Comparison of ENCODE assay signal across 8 cellular contexts in the genomic region with DNA sequence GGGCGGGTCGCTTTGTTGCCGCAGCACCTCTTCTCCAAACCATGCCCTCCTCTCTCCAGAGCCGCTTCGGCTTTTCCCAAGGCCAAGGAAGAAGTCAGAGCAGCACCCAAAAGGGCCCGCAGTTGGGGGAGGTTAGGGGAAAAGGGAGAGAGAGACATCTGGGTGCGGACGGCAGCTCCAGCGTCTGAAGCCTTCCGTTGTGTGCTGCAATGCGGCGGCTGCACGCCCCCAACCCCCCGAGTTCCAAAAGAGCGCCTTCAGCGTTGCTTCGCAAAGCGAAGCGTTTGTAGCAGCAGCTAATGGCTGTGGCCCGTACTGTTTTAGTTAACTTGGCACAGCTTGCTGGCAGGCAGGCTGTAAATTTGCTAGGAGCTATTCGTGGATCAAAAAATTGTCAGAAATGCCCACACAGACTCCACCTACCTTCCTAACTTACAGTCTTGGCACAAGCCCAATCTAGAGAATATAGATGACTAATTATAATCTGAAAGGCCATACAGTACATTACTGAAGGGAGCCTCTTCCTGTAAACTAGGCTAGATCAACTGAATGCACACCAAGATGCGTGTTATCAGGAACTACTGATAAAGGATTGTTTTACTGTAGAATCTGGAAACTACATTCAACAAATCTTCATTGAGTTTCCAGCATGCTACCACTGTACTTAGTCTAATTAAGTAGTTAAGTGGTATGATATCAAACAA. TPM values are rescaled to one million over a fixed set of nuclear protein-coding genes. Genes with fewer than 3 reads are reported as not detected.
DNase-seq lines count a peak whose midpoint lies in the region; TF ChIP-seq lines count a peak whose summit lies in the region.

No MANE protein-coding gene starts in this region.

- peak; percentile 35 for DNase-seq in NCI-H2029 treated with DMSO at 0.1 percent for 48 hours (lab: John Stamatoyannopoulos, UW)
- DNase-seq in NCI-H2029 (lab: John Stamatoyannopoulos, UW), result no peak
- DNase-seq in SHP77 treated with DMSO at 0.1 percent for 48 hours (lab: John Stamatoyannopoulos, UW), result peak; percentile 60
- peak; percentile 46 for DNase-seq in glutamatergic neuron
- peak; percentile 64 for DNase-seq in occipital lobe (lab: John Stamatoyannopoulos, UW)
- peak in 1 of 2 donors; percentile 25 for DNase-seq in tibial nerve (ENCODE audit: low spot score in 2 of 2)

- H3K27me3 Mint-ChIP-seq in activated naive CD4-positive, alpha-beta T cell treated with anti-CD3 and anti-CD28 coated beads, Interleukin-2, amount 50 U/mL, for 24 hours, result peaks cover 1% of the 10 kb centered on the region
- H3K27me3 Mint-ChIP-seq in glutamatergic neuron (ENCODE audit: unreplicated experiment), result peaks cover 11% of the 10 kb centered on the region

- H3K9me3 ChIP-seq in HUES48 (ENCODE audit: control insufficient read depth, insufficient read depth, low read length), result no peaks in the 10 kb centered on the region
- no peaks in the 10 kb centered on the region for H3K9me3 ChIP-seq in tibial nerve

- peak overlapping the region; percentile 93 for H3K4me3 Mint-ChIP-seq in activated naive CD4-positive, alpha-beta T cell treated with anti-CD3 and anti-CD28 coated beads, Interleukin-2, amount 50 U/mL, for 24 hours
- peak overlapping the region; percentile 92 for H3K4me3 Mint-ChIP-seq in glutamatergic neuron (ENCODE audit: unreplicated experiment)

- TF ChIP-seq EP300 in tibial nerve (IDR thresholded peaks at IDR 0.05), result no peak

- 0 to 1% methylated on average over 22 of the region's 22 CpGs for WGBS in tibial nerve, 2 donors

- H3K27ac Mint-ChIP-seq in activated naive CD4-positive, alpha-beta T cell treated with anti-CD3 and anti-CD28 coated beads, Interleukin-2, amount 50 U/mL, for 24 hours, result peak overlapping the region; percentile 99
- peak overlapping the region; percentile 96 for H3K27ac Mint-ChIP-seq in glutamatergic neuron (ENCODE audit: unreplicated experiment)

- H3K9ac ChIP-seq in HUES48 (ENCODE audit: low read depth, low read length), result peak overlapping the region; percentile 86

- peaks cover 19% of the 10 kb centered on the region for H3K4me1 ChIP-seq in HUES48 (ENCODE audit: control insufficient read depth, insufficient read depth, low read length)
- peaks cover 0 to 36% (median 22%) of the 10 kb centered on the region in 4 donors for H3K4me1 ChIP-seq in tibial nerve

- no peaks in the 10 kb centered on the region for H3K36me3 Mint-ChIP-seq in activated naive CD4-positive, alpha-beta T cell treated with anti-CD3 and anti-CD28 coated beads, Interleukin-2, amount 50 U/mL, for 24 hours
- no peaks in the 10 kb centered on the region for H3K36me3 Mint-ChIP-seq in glutamatergic neuron (ENCODE audit: unreplicated experiment)

- no peak for TF ChIP-seq POLR2A in tibial nerve (IDR thresholded peaks at IDR 0.05)

- TF ChIP-seq CTCF in glutamatergic neuron (IDR thresholded peaks at IDR 0.05; ENCODE audit: partially characterized antibody, unreplicated experiment), result no peak
- TF ChIP-seq CTCF in tibial nerve (IDR thresholded peaks at IDR 0.05), result no peak

- no peaks in the 10 kb centered on the region for H3K36me3 ChIP-seq in HUES48 (ENCODE audit: control insufficient read depth, insufficient read depth, low read length)
- H3K36me3 ChIP-seq in tibial nerve, result no peaks in the 10 kb centered on the region

- H3K27me3 ChIP-seq in HUES48 (ENCODE audit: control insufficient read depth, insufficient read depth, low read length) (peaks cover 3% of the 10 kb centered on the region; the same call in 1 of the 2 replicates), tibial nerve (no peaks in the 10 kb centered on the region)

- H3K27ac ChIP-seq in HUES48 (ENCODE audit: low read depth, low read length) (peak overlapping the region; percentile 99), tibial nerve (peak overlapping the region; percentile 94 to 99 (median 97))

- H3K4me1 Mint-ChIP-seq in activated naive CD4-positive, alpha-beta T cell treated with anti-CD3 and anti-CD28 coated beads, Interleukin-2, amount 50 U/mL, for 24 hours, result peaks cover 45% of the 10 kb centered on the region
- H3K4me1 Mint-ChIP-seq in glutamatergic neuron (ENCODE audit: low read depth, unreplicated experiment), result peaks cover 18% of the 10 kb centered on the region

- no peaks in the 10 kb centered on the region for H3K9me3 Mint-ChIP-seq in activated naive CD4-positive, alpha-beta T cell treated with anti-CD3 and anti-CD28 coated beads, Interleukin-2, amount 50 U/mL, for 24 hours
- H3K9me3 Mint-ChIP-seq in glutamatergic neuron (ENCODE audit: unreplicated experiment), result peaks cover 14% of the 10 kb centered on the region

- H3K4me3 ChIP-seq in HUES48 (ENCODE audit: low read depth, low read length), result peak overlapping the region; percentile 64
- peak overlapping the region; percentile 37 to 98 (median 76) for H3K4me3 ChIP-seq in tibial nerve

RNA-seq across cellular contexts. Expression of a gene that starts 1.1 kb away (rescaled TPM):
- total RNA-seq in glutamatergic neuron (ENCODE audit: unreplicated experiment) (41.3 TPM), occipital lobe (113 TPM), tibial nerve (10 to 100 TPM; 29.1 to 46.7 (median 42.7) TPM)
